In genomic region chr17:50361561-50362480, GRCh38 we compare ENCODE assay signal across 1 cellular context.
A peak's percentile ranks its signal among the peaks of the same experiment; 100 is the strongest.
TF ChIP-seq lines count a peak whose summit lies in the region.

No MANE protein-coding gene starts in this region.

TF ChIP-seq in HepG2, 621 proteins besides CTCF, POLR2A, EP300 and RAD21 (continued from another document and continues in another):
- TF ChIP-seq HMGXB3 (CRISPR knock-in tag; IDR thresholded peaks at IDR 0.05; ENCODE audit: borderline replicate concordance) = peak; percentile 68; the same call in 1 of the 2 replicates
- TF ChIP-seq KMT2A (CRISPR knock-in tag; IDR thresholded peaks at IDR 0.05) = 0 out of 2 replicates have a peak, but pooled peaks have one; percentile 13
- no peak; the same call in 1 of the 2 replicates for TF ChIP-seq KLF11 (CRISPR knock-in tag; IDR thresholded peaks at IDR 0.05)
- peak; percentile 54 for TF ChIP-seq ZNF501 (CRISPR knock-in tag; IDR thresholded peaks at IDR 0.05)
- no peak for TF ChIP-seq NCOA5 (CRISPR knock-in tag; IDR thresholded peaks at IDR 0.05)
- peak; percentile 31; the same call in 1 of the 2 replicates for TF ChIP-seq PPARG (CRISPR knock-in tag; conservative IDR thresholded peaks at IDR 0.05)
- TF ChIP-seq ZNF547 (CRISPR knock-in tag; IDR thresholded peaks at IDR 0.05) = peak; percentile 82
- TF ChIP-seq ZNF614 (CRISPR knock-in tag; IDR thresholded peaks at IDR 0.05; ENCODE audit: borderline replicate concordance) = 0 out of 2 replicates have a peak, but pooled peaks have one; percentile 40
- TF ChIP-seq ZNF891 (CRISPR knock-in tag; IDR thresholded peaks at IDR 0.05) = 0 out of 2 replicates have a peak, but pooled peaks have one; percentile 21
- peak; percentile 87 for TF ChIP-seq TEAD3 (CRISPR knock-in tag; optimal IDR thresholded peaks at IDR 0.05; ENCODE audit: borderline replicate concordance)
- TF ChIP-seq MTERF4 (CRISPR knock-in tag; IDR thresholded peaks at IDR 0.05) = 0 out of 2 replicates have a peak, but pooled peaks have one; percentile 43
- no peak for TF ChIP-seq AKNA (CRISPR knock-in tag; IDR thresholded peaks at IDR 0.05; ENCODE audit: borderline replicate concordance)
- TF ChIP-seq ZNF451 (CRISPR knock-in tag; IDR thresholded peaks at IDR 0.05) = no peak
- peak; percentile 73 for TF ChIP-seq MYPOP (CRISPR knock-in tag; IDR thresholded peaks at IDR 0.05)
- TF ChIP-seq TFAP4 (IDR thresholded peaks at IDR 0.05; ENCODE audit: borderline replicate concordance, low read depth) = peak; percentile 42; the same call in 1 of the 2 replicates
- TF ChIP-seq SAP130 (CRISPR knock-in tag; IDR thresholded peaks at IDR 0.05; ENCODE audit: low read depth) = peak; percentile 76
- TF ChIP-seq ZNF570 (CRISPR knock-in tag; IDR thresholded peaks at IDR 0.05; ENCODE audit: borderline replicate concordance) = no peak
- 0 out of 2 replicates have a peak, but pooled peaks have one; percentile 29 for TF ChIP-seq ETV6 (CRISPR knock-in tag; conservative IDR thresholded peaks at IDR 0.05)
- TF ChIP-seq THRA (CRISPR knock-in tag; IDR thresholded peaks at IDR 0.05; ENCODE audit: borderline replicate concordance) = 0 out of 2 replicates have a peak, but pooled peaks have one; percentile 13
- TF ChIP-seq REPIN1 (CRISPR knock-in tag; IDR thresholded peaks at IDR 0.05; ENCODE audit: borderline replicate concordance, low read depth) = peak; percentile 61; the same call in 1 of the 2 replicates
- TF ChIP-seq POLR2G (IDR thresholded peaks at IDR 0.05; ENCODE audit: low read depth, low read length) = peak; percentile 46
- peak; percentile 80 for TF ChIP-seq ZNF574 (CRISPR knock-in tag; IDR thresholded peaks at IDR 0.05)
- no peak for TF ChIP-seq ZNF879 (CRISPR knock-in tag; IDR thresholded peaks at IDR 0.05)
- peak; percentile 18; the same call in 1 of the 2 replicates for TF ChIP-seq UBTF (CRISPR knock-in tag; IDR thresholded peaks at IDR 0.05)
- 0 out of 2 replicates have a peak, but pooled peaks have one; percentile 37 for TF ChIP-seq RXRA (CRISPR knock-in tag; IDR thresholded peaks at IDR 0.05)
- TF ChIP-seq SMC3 (IDR thresholded peaks at IDR 0.05; ENCODE audit: low read length) = peak; percentile 74
- 0 out of 2 replicates have a peak, but pooled peaks have one; percentile 28 for TF ChIP-seq ZNF768 (CRISPR knock-in tag; IDR thresholded peaks at IDR 0.05)
- 0 out of 2 replicates have a peak, but pooled peaks have one; percentile 12 for TF ChIP-seq ZNF766 (CRISPR knock-in tag; IDR thresholded peaks at IDR 0.05; ENCODE audit: borderline replicate concordance)
- TF ChIP-seq FOXA3 (CRISPR knock-in tag; IDR thresholded peaks at IDR 0.05) = peak; percentile 37; the same call in 1 of the 2 replicates
- peak; percentile 48 for TF ChIP-seq PBX2 (CRISPR knock-in tag; IDR thresholded peaks at IDR 0.05)
- TF ChIP-seq ZNF639 (CRISPR knock-in tag; conservative IDR thresholded peaks at IDR 0.05) = 0 out of 2 replicates have a peak, but pooled peaks have one; percentile 24
- 0 out of 2 replicates have a peak, but pooled peaks have one; percentile 22 for TF ChIP-seq ZNF274 (CRISPR knock-in tag; IDR thresholded peaks at IDR 0.05)
- peak; percentile 27; the same call in 1 of the 2 replicates for TF ChIP-seq PITX1 (CRISPR knock-in tag; IDR thresholded peaks at IDR 0.05)
- peak; percentile 88 for TF ChIP-seq SSRP1 (CRISPR knock-in tag; IDR thresholded peaks at IDR 0.05)
- peak; percentile 96 for TF ChIP-seq XRCC5 (optimal IDR thresholded peaks at IDR 0.05; ENCODE audit: low read length)
